In genomic region chr2:216646116-216646515, GRCh38 we compare ENCODE assay signal across 22 cellular contexts. TPM values are rescaled to one million over a fixed set of nuclear protein-coding genes. Genes with fewer than 3 reads are reported as not detected.
DNase-seq lines count a peak whose midpoint lies in the region; ATAC-seq, FAIRE-seq and TF ChIP-seq lines count a peak whose summit lies in the region.
"Had no signal": no experiment of that assay in that cellular context is flagged by ENCODE, and none has a peak within 500 bp of the region (broad histone marks: within the 10 kb centered on the region; RNA-seq: fewer than 3 reads in every experiment).

No MANE protein-coding gene starts in this region.

- no peaks in the 10 kb centered on the region for H3K79me2 ChIP-seq in HepG2 (ENCODE audit: insufficient read depth, low read length)
- no peaks in the 10 kb centered on the region for H3K79me2 ChIP-seq in PC-3 (ENCODE audit: low read length)

- no peaks in the 10 kb centered on the region for H3K9me3 Mint-ChIP-seq in endothelial cell (ENCODE audit: unreplicated experiment)
- no peaks in the 10 kb centered on the region for H3K9me3 Mint-ChIP-seq in osteocyte (ENCODE audit: unreplicated experiment)

- H3K9me3 ChIP-seq in HepG2 (ENCODE audit: low read length) (no peaks in the 10 kb centered on the region), right lobe of liver (no peaks in the 10 kb centered on the region), PC-3 (ENCODE audit: low read length) (no peaks in the 10 kb centered on the region)
- H3K9me3 ChIP-seq: HAP-1, Peyer's patch had no signal

- BruUV-seq in HepG2 (replicated peaks; lab: Mats Ljungman, UMichigan) (no TSS peak), PC-3 (replicated peaks; lab: Mats Ljungman, UMichigan) (no TSS peak)

- CTCF ChIA-PET in HepG2 (lab: Yijun Ruan, JAX; ENCODE audit: low intra/inter-chr PET ratio, low total read pairs), result no interaction called here
- CTCF ChIA-PET in PC-3 (lab: Charles Lee), result no interaction called here

- H3K4me1 ChIP-seq in HepG2 (ENCODE audit: insufficient read depth, low read length), result peaks cover 36% of the 10 kb centered on the region
- H3K4me1 ChIP-seq in right lobe of liver, result peaks cover 0 to 53% (median 23%) of the 10 kb centered on the region in 4 donors
- peaks cover 10% of the 10 kb centered on the region; the same call in 1 of the 2 replicates for H3K4me1 ChIP-seq in PC-3 (ENCODE audit: insufficient read depth, low read length)
- H3K4me1 ChIP-seq: HAP-1, Peyer's patch had no signal

- ATAC-seq in HepG2 (no peak), right lobe of liver (no peak), PC-3 (no peak), GM21528 (IDR thresholded peaks at IDR 0.05; ENCODE audit: low FRiP score, unreplicated experiment) (no peak)
- ATAC-seq: Right ventricle myocardium inferior had no signal

- WGBS in HepG2 (ENCODE audit: low lambda C conversion rate), result 47% methylated on average over 3 of the region's 3 CpGs
- 92% methylated on average over 3 of the region's 3 CpGs for WGBS in right lobe of liver (ENCODE audit: insufficient coverage, low coverage, low lambda C conversion rate, missing lambda C conversion rate)

- intact Hi-C loops in HepG2 (cut with micrococcal nuclease; ENCODE audit: unreplicated experiment), result no loop called here
- intact Hi-C loops in right lobe of liver (cut with DNase I), result no loop called here
- intact Hi-C loops in PC-3 (cut with micrococcal nuclease), result no loop called here

- no peak overlapping the region for H3K4me3 Mint-ChIP-seq in endothelial cell (ENCODE audit: unreplicated experiment)
- no peak overlapping the region for H3K4me3 Mint-ChIP-seq in osteocyte (ENCODE audit: unreplicated experiment)
- H3K4me3 Mint-ChIP-seq: CD14-positive monocyte had no signal

- POLR2A ChIA-PET in HepG2 (lab: Yijun Ruan, JAX) (no interaction called here), PC-3 (lab: Charles Lee; ENCODE audit: unreplicated experiment) (no interaction called here)

- H3K36me3 Mint-ChIP-seq in endothelial cell (ENCODE audit: low read depth, unreplicated experiment), result peaks cover 56% of the 10 kb centered on the region
- peaks cover 68% of the 10 kb centered on the region for H3K36me3 Mint-ChIP-seq in osteocyte (ENCODE audit: unreplicated experiment)
- H3K36me3 Mint-ChIP-seq: CD14-positive monocyte had no signal

- H3K36me3 ChIP-seq in HepG2 (replicated peaks in 1 of 2; ENCODE audit: control insufficient read depth in 1 of 2, insufficient read depth in 2 of 2, low read length in 2 of 2) (no peaks in the 10 kb centered on the region), right lobe of liver (peaks cover 0 to 13% (median under 1%) of the 10 kb centered on the region in 4 donors), PC-3 (ENCODE audit: low read depth, low read length) (no peaks in the 10 kb centered on the region; the same call in 1 of the 2 replicates)
- H3K36me3 ChIP-seq: Peyer's patch had no signal

- no peak for TF ChIP-seq RAD21 in HepG2 (CRISPR knock-in tag; IDR thresholded peaks at IDR 0.05)

- peak overlapping the region; percentile 93 for H3K27ac Mint-ChIP-seq in endothelial cell (ENCODE audit: unreplicated experiment)
- peak overlapping the region; percentile 90 for H3K27ac Mint-ChIP-seq in osteocyte (ENCODE audit: unreplicated experiment)
- H3K27ac Mint-ChIP-seq: CD14-positive monocyte had no signal

- H3K4me2 ChIP-seq in HepG2 (ENCODE audit: low read depth, low read length) (no peak overlapping the region), PC-3 (ENCODE audit: low read length) (no peak overlapping the region)

- no peak overlapping the region for H3K9ac ChIP-seq in HepG2 (ENCODE audit: insufficient read depth, low read depth, low read length)
- H3K9ac ChIP-seq in PC-3 (ENCODE audit: low read length), result no peak overlapping the region

- H3K9me2 ChIP-seq in PC-3 (replicated peaks; ENCODE audit: low read length), result no peaks in the 10 kb centered on the region

- H3K27ac ChIP-seq in HepG2 (ENCODE audit: extremely low read length, insufficient read depth, low read length), result no peak overlapping the region
- peak overlapping the region in 1 of 3 donors; percentile 20 for H3K27ac ChIP-seq in right lobe of liver
- no peak overlapping the region for H3K27ac ChIP-seq in PC-3 (ENCODE audit: low read length)
- H3K27ac ChIP-seq: Peyer's patch had no signal

- H3K4me1 Mint-ChIP-seq in endothelial cell (ENCODE audit: unreplicated experiment) (peaks cover 77% of the 10 kb centered on the region), osteocyte (ENCODE audit: unreplicated experiment) (peaks cover 84% of the 10 kb centered on the region)

- no peaks in the 10 kb centered on the region for H4K20me1 ChIP-seq in HepG2 (ENCODE audit: insufficient read depth, low read length)
- no peaks in the 10 kb centered on the region for H4K20me1 ChIP-seq in PC-3 (ENCODE audit: low read length)

- H3F3A ChIP-seq in PC-3 (ENCODE audit: low read length, unreplicated experiment), result no peaks in the 10 kb centered on the region

- no peak overlapping the region for H3K4me3 ChIP-seq in HepG2 (replicated peaks in 1 of 3; ENCODE audit: insufficient read depth in 1 of 3, low read depth in 2 of 3, low read length in 3 of 3)
- no peak overlapping the region for H3K4me3 ChIP-seq in right lobe of liver
- no peak overlapping the region for H3K4me3 ChIP-seq in PC-3 (ENCODE audit: low read length)
- H3K4me3 ChIP-seq in foreskin fibroblast (ENCODE audit: low read depth in 1 of 2, low read length in 2 of 2), result no peak overlapping the region
- H3K4me3 ChIP-seq: HAP-1, Peyer's patch had no signal

- FAIRE-seq in HepG2 (lab: Jason Lieb, UNC), result no peak

- H3K27me3 ChIP-seq in HepG2 (ENCODE audit: control insufficient read depth in 1 of 2, insufficient read depth in 2 of 2, low read length in 2 of 2) (no peaks in the 10 kb centered on the region; a peak in 1 of 5 replicates), right lobe of liver (no peaks in the 10 kb centered on the region), PC-3 (ENCODE audit: low read length) (no peaks in the 10 kb centered on the region)
- H3K27me3 ChIP-seq: Peyer's patch had no signal

- in situ Hi-C loops in HepG2 (cut with HindIII; ENCODE audit: extremely low pct_ligation_motif_present, low pct_unique_long_range_greater_than_20kb), result no loop called here

- TF ChIP-seq CTCF in HepG2 (CRISPR knock-in tag; IDR thresholded peaks at IDR 0.05) (no peak), right lobe of liver (IDR thresholded peaks at IDR 0.05) (no peak), endothelial cell (IDR thresholded peaks at IDR 0.05; ENCODE audit: unreplicated experiment) (no peak), osteocyte (IDR thresholded peaks at IDR 0.05) (no peak), PC-3 (conservative IDR thresholded peaks at IDR 0.05; ENCODE audit: low read depth, low read length) (no peak), foreskin fibroblast (IDR thresholded peaks at IDR 0.05; ENCODE audit: low read depth, low read length) (no peak)

- TF ChIP-seq EP300 in HepG2 (IDR thresholded peaks at IDR 0.05; ENCODE audit: low read depth in 2 of 2, low read length in 2 of 2), result no peak
- TF ChIP-seq EP300 in HepG2 (CRISPR knock-in tag; IDR thresholded peaks at IDR 0.05; ENCODE audit: borderline replicate concordance), result no peak

- no peak for DNase-seq in HepG2 (ENCODE audit: low spot score)
- DNase-seq in right lobe of liver, result no peak
- DNase-seq in endothelial cell (ENCODE audit: low spot score), result no peak
- DNase-seq in osteocyte (ENCODE audit: extremely low spot score, unreplicated experiment), result no peak
- no peak for DNase-seq in PC-3
- no peak for DNase-seq in foreskin fibroblast
- no peak for DNase-seq in nucleus accumbens (lab: John Stamatoyannopoulos, UW)
- DNase-seq: 8988T, Kasumi-1, MM.1S, NCI-H1092, NCI-H1436 treated with DMSO at 0.1 percent for 48 hours, NCI-H2081, NCI-H2171 treated with DMSO at 0.1 percent for 48 hours, NCI-H446, NCI-H526 treated with DMSO at 0.1 percent for 48 hours, Peyer's patch had no signal

- TF ChIP-seq POLR2A in HepG2 (IDR thresholded peaks at IDR 0.05; ENCODE audit: insufficient read depth in 1 of 2, low read depth in 2 of 2, low read length in 2 of 2) (no peak), right lobe of liver (IDR thresholded peaks at IDR 0.05) (no peak)

- peaks cover 14% of the 10 kb centered on the region for H3K27me3 Mint-ChIP-seq in endothelial cell (ENCODE audit: unreplicated experiment)
- H3K27me3 Mint-ChIP-seq in osteocyte (ENCODE audit: unreplicated experiment), result no peaks in the 10 kb centered on the region

- no peak overlapping the region for H2AFZ ChIP-seq in HepG2 (ENCODE audit: low read length)
- no peak overlapping the region for H2AFZ ChIP-seq in PC-3 (ENCODE audit: low read length)

RNA-seq across cellular contexts. Expression of gene IGFBP2, which starts 12.9 kb away (rescaled TPM):
- total RNA-seq in HepG2 (2016; rRNA removed; fragmentation: Illumina TruSeq; extraction: Trizol), result 0.45 and 2.0 TPM in 2 replicates
- total RNA-seq in HepG2 (2016; cell fraction: cytosol; rRNA removed; fragmentation: Illumina TruSeq; extraction: Trizol; ENCODE audit: low read depth), result 0.79 and 0.81 TPM in 2 replicates
- total RNA-seq in HepG2 (2016; cell fraction: insoluble cytoplasmic fraction; rRNA removed; fragmentation: Illumina TruSeq; extraction: Trizol), result 0.83 and 1.8 TPM in 2 replicates
- total RNA-seq in HepG2 (2016; cell fraction: membrane; rRNA removed; fragmentation: Illumina TruSeq; extraction: Trizol), result 0.68 and 1.4 TPM in 2 replicates
- total RNA-seq in HepG2 (2016; cell fraction: nucleus; rRNA removed; fragmentation: Illumina TruSeq; extraction: Trizol), result 1.2 and 2.0 TPM in 2 replicates
- 5.8 and 11.4 TPM in 2 replicates for polyA plus RNA-seq in HepG2 (2011; rRNA removed)
- polyA plus RNA-seq in HepG2 (2011; cell fraction: cytosol; rRNA removed), result 8.5 and 9.3 TPM in 2 replicates
- polyA plus RNA-seq in HepG2 (2011; cell fraction: nucleus; rRNA removed), result 3.3 and 6.4 TPM in 2 replicates
- 18.9 and 24.8 TPM in 2 replicates for polyA plus RNA-seq in HepG2 (2012)
- 0.59 and 1.1 TPM in 2 replicates for polyA plus RNA-seq in HepG2 (2016; cell fraction: cytosol; fragmentation: Illumina TruSeq; extraction: Trizol; ENCODE audit: low read depth)
- 0.91 and 1.3 TPM in 2 replicates for polyA plus RNA-seq in HepG2 (2016; cell fraction: insoluble cytoplasmic fraction; fragmentation: Illumina TruSeq; extraction: Trizol; ENCODE audit: low read depth)
- 1.1 and 1.2 TPM in 2 replicates for polyA plus RNA-seq in HepG2 (2016; cell fraction: membrane; fragmentation: Illumina TruSeq; extraction: Trizol; ENCODE audit: low read depth)
- 3.8 and 3.9 TPM in 2 replicates for polyA plus RNA-seq in HepG2 (2016; cell fraction: nucleus; fragmentation: Illumina TruSeq; extraction: Trizol; ENCODE audit: insufficient read depth, low read depth)
- 0.19 and 1.9 TPM in 2 replicates for polyA minus RNA-seq in HepG2 (2011; rRNA and poly(A)+ RNA removed; ENCODE audit: low replicate concordance)
- 1.7 and 3.2 TPM in 2 replicates for polyA minus RNA-seq in HepG2 (2011; cell fraction: cytosol; rRNA and poly(A)+ RNA removed)
- polyA minus RNA-seq in HepG2 (2011; cell fraction: nucleus; rRNA and poly(A)+ RNA removed), result 0.52 and 0.99 TPM in 2 replicates
- total RNA-seq in right lobe of liver, result 1,000 to 10,000 TPM in 2 of 6 experiments, 100 to 1,000 TPM in 4; 276 to 1,091 (median 406) TPM
- total RNA-seq in endothelial cell (ENCODE audit: unreplicated experiment), result 1,170 TPM
- 2,796 and 2,855 TPM in 2 replicates for total RNA-seq in osteocyte
- total RNA-seq in PC-3 (2014; rRNA removed), result 174 and 183 TPM in 2 replicates
- polyA plus RNA-seq: CD14-positive monocyte had no signal

RNA-seq across cellular contexts. Expression of gene IGFBP5, which starts 49.2 kb away (rescaled TPM):
- total RNA-seq in HepG2 (2016; rRNA removed; fragmentation: Illumina TruSeq; extraction: Trizol), result not detected in 2 replicates
- total RNA-seq in HepG2 (2016; cell fraction: cytosol; rRNA removed; fragmentation: Illumina TruSeq; extraction: Trizol; ENCODE audit: low read depth), result not detected in 2 replicates
- total RNA-seq in HepG2 (2016; cell fraction: insoluble cytoplasmic fraction; rRNA removed; fragmentation: Illumina TruSeq; extraction: Trizol), result 0.02 TPM in 1 of 2 replicates, not detected in the other
- not detected in 2 replicates for total RNA-seq in HepG2 (2016; cell fraction: membrane; rRNA removed; fragmentation: Illumina TruSeq; extraction: Trizol)
- total RNA-seq in HepG2 (2016; cell fraction: nucleus; rRNA removed; fragmentation: Illumina TruSeq; extraction: Trizol), result not detected in 2 replicates
- polyA plus RNA-seq in HepG2 (2011; rRNA removed), result 0.07 and 0.15 TPM in 2 replicates
- 0.05 TPM in 2 replicates for polyA plus RNA-seq in HepG2 (2011; cell fraction: cytosol; rRNA removed)
- 0.03 and 0.14 TPM in 2 replicates for polyA plus RNA-seq in HepG2 (2011; cell fraction: nucleus; rRNA removed)
- 0.11 TPM in 1 of 2 replicates, not detected in the other for polyA plus RNA-seq in HepG2 (2012)
- not detected in 2 replicates for polyA plus RNA-seq in HepG2 (2016; cell fraction: cytosol; fragmentation: Illumina TruSeq; extraction: Trizol; ENCODE audit: low read depth)
- polyA plus RNA-seq in HepG2 (2016; cell fraction: insoluble cytoplasmic fraction; fragmentation: Illumina TruSeq; extraction: Trizol; ENCODE audit: low read depth), result not detected in 2 replicates
- polyA plus RNA-seq in HepG2 (2016; cell fraction: membrane; fragmentation: Illumina TruSeq; extraction: Trizol; ENCODE audit: low read depth), result not detected in 2 replicates
- not detected in 2 replicates for polyA plus RNA-seq in HepG2 (2016; cell fraction: nucleus; fragmentation: Illumina TruSeq; extraction: Trizol; ENCODE audit: insufficient read depth, low read depth)
- polyA minus RNA-seq in HepG2 (2011; rRNA and poly(A)+ RNA removed; ENCODE audit: low replicate concordance), result 0.02 TPM in 1 of 2 replicates, not detected in the other
- polyA minus RNA-seq in HepG2 (2011; cell fraction: cytosol; rRNA and poly(A)+ RNA removed), result not detected in 2 replicates
- under 0.01 TPM in 1 of 2 replicates, not detected in the other for polyA minus RNA-seq in HepG2 (2011; cell fraction: nucleus; rRNA and poly(A)+ RNA removed)
- total RNA-seq in right lobe of liver, result 10 to 100 TPM; 13.7 to 76.0 (median 30.9) TPM
- 7.2 TPM for total RNA-seq in endothelial cell (ENCODE audit: unreplicated experiment)
- 1,145 and 1,383 TPM in 2 replicates for total RNA-seq in osteocyte
- 140 and 157 TPM in 2 replicates for total RNA-seq in PC-3 (2014; rRNA removed)
- total RNA-seq: HT-29 had no signal
- polyA plus RNA-seq: CD14-positive monocyte had no signal

Comparison
In these comparisons a context has a peak if more than half of its experiments do, and no peak if none do; other contexts are left out.
1. RNA of gene IGFBP2, which starts 12.9 kb away (total RNA-seq): 2,796 to 2,855 TPM in osteocyte, 1,170 TPM in endothelial cell (single experiment), 276 to 1,091 TPM in right lobe of liver and 174 to 183 TPM in PC-3; 0.45 to 2.0 TPM in HepG2; every median in the first group is over 10 times any median in the second.